ENCODE assay signal across 1 cellular context in the genomic region with DNA sequence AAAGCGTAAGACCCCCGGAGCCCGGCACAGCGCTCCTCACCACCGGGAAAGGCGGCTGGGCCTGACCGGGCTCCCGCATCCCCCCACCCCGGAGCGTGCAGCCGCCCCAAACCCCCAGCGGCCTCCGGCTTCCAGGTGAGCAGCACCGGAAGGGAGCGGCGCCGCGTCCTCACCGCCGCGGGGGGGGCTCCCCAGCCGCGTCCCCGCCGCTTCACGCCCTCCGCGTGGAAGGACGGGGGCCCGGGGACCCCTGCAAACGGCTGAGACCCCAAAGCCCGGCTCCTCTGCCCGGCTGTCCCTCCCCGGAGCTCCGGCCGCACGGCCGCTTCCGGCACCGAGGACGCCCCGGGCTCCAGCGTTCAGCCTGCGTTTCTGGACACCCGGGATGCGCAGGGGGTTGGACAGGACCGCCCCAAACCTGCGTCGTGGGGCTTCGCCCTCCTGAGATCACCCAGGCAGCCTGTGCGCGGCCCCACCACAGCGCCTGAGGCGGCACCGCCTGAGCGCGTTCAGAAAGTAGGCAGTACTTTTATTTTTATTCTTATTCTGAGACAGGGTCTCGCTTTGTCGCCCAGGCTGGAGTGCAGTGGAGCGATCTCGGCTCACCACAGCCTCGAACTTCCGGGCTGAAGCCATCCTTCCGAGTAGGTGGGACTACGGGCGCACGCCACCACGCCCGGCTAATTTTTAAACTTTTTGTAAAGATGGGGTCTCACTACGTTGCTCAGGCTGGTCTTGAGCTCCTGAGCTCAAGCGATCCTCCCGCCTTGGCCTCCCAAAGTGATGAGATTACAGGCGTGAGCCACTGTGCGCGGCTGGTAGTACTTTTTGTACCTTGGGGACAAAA.
A peak's percentile ranks its signal among the peaks of the same experiment; 100 is the strongest.
TF ChIP-seq lines count a peak whose summit lies in the region.

No MANE protein-coding gene starts in this region.

TF ChIP-seq in A549, 52 proteins besides CTCF, POLR2A, EP300 and RAD21 (continued from another document):
- TF ChIP-seq GATA3 (IDR thresholded peaks at IDR 0.05; ENCODE audit: borderline replicate concordance) (no peak), FOSB (CRISPR knock-in tag; IDR thresholded peaks at IDR 0.05) (peak; percentile 43; the same call in 1 of the 2 replicates), BHLHE40 (IDR thresholded peaks at IDR 0.05; ENCODE audit: low read depth, low read length) (no peak), HDAC2 (IDR thresholded peaks at IDR 0.05) (no peak), POLR2AphosphoS2 (conservative IDR thresholded peaks at IDR 0.05; ENCODE audit: low read length) (no peak), NFE2L2 (conservative IDR thresholded peaks at IDR 0.05; ENCODE audit: low read length) (no peak), CHD2 (IDR thresholded peaks at IDR 0.05; ENCODE audit: low read length, partially characterized antibody) (no peak), EHMT2 (IDR thresholded peaks at IDR 0.05; ENCODE audit: low read depth) (no peak), MAX (IDR thresholded peaks at IDR 0.05) (peak; percentile 74), NPAS2 (CRISPR knock-in tag; IDR thresholded peaks at IDR 0.05; ENCODE audit: borderline replicate concordance) (no peak), ZFP36 (IDR thresholded peaks at IDR 0.05; ENCODE audit: borderline replicate concordance, partially characterized antibody) (no peak), BCL3 (IDR thresholded peaks at IDR 0.05) (peak; percentile 84; the same call in 2 of the 3 replicates), CEBPB (IDR thresholded peaks at IDR 0.05) (no peak), RCOR1 (IDR thresholded peaks at IDR 0.05; ENCODE audit: low read depth, low read length) (no peak), JUNB (IDR thresholded peaks at IDR 0.05) (no peak), KDM1A (IDR thresholded peaks at IDR 0.05; ENCODE audit: low read depth) (no peak), ZSCAN20 (CRISPR knock-in tag; IDR thresholded peaks at IDR 0.05) (no peak), NR3C1 (IDR thresholded peaks at IDR 0.05) (no peak), TFCP2L1 (CRISPR knock-in tag; IDR thresholded peaks at IDR 0.05) (no peak), CBX2 (IDR thresholded peaks at IDR 0.05; ENCODE audit: borderline replicate concordance, low read depth) (no peak), HOXB5 (CRISPR knock-in tag; IDR thresholded peaks at IDR 0.05) (no peak), KDM5A (IDR thresholded peaks at IDR 0.05) (no peak), MYC (IDR thresholded peaks at IDR 0.05; ENCODE audit: borderline replicate concordance, low read length) (no peak), CBX8 (IDR thresholded peaks at IDR 0.05) (no peak), RARB (CRISPR knock-in tag; IDR thresholded peaks at IDR 0.05) (no peak), SMC3 (IDR thresholded peaks at IDR 0.05) (0 out of 3 replicates have a peak, but pooled peaks have one; percentile 12), ZC3H11A (IDR thresholded peaks at IDR 0.05) (no peak), SREBF2 (IDR thresholded peaks at IDR 0.05) (no peak), FOXS1 (CRISPR knock-in tag; IDR thresholded peaks at IDR 0.05) (no peak), REST (IDR thresholded peaks at IDR 0.05) (no peak), HEYL (CRISPR knock-in tag; IDR thresholded peaks at IDR 0.05) (no peak), RFX5 (IDR thresholded peaks at IDR 0.05) (no peak), ESRRA (IDR thresholded peaks at IDR 0.05; ENCODE audit: borderline replicate concordance, low read length) (no peak), ZNF302 (CRISPR knock-in tag; IDR thresholded peaks at IDR 0.05) (no peak), TP53 (CRISPR knock-in tag; IDR thresholded peaks at IDR 0.05) (no peak)
- TF ChIP-seq, protein P1, sequence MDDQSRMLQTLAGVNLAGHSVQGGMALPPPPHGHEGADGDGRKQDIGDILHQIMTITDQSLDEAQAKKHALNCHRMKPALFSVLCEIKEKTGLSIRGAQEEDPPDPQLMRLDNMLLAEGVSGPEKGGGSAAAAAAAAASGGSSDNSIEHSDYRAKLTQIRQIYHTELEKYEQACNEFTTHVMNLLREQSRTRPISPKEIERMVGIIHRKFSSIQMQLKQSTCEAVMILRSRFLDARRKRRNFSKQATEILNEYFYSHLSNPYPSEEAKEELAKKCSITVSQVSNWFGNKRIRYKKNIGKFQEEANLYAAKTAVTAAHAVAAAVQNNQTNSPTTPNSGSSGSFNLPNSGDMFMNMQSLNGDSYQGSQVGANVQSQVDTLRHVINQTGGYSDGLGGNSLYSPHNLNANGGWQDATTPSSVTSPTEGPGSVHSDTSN (IDR thresholded peaks at IDR 0.05): no peak
- TF ChIP-seq, protein P2, sequence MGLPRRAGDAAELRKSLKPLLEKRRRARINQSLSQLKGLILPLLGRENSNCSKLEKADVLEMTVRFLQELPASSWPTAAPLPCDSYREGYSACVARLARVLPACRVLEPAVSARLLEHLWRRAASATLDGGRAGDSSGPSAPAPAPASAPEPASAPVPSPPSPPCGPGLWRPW (IDR thresholded peaks at IDR 0.05): no peak
- TF ChIP-seq, protein P3, sequence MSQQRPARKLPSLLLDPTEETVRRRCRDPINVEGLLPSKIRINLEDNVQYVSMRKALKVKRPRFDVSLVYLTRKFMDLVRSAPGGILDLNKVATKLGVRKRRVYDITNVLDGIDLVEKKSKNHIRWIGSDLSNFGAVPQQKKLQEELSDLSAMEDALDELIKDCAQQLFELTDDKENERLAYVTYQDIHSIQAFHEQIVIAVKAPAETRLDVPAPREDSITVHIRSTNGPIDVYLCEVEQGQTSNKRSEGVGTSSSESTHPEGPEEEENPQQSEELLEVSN (IDR thresholded peaks at IDR 0.05; ENCODE audit: borderline replicate concordance, low read depth): no peak
- TF ChIP-seq, protein P4, sequence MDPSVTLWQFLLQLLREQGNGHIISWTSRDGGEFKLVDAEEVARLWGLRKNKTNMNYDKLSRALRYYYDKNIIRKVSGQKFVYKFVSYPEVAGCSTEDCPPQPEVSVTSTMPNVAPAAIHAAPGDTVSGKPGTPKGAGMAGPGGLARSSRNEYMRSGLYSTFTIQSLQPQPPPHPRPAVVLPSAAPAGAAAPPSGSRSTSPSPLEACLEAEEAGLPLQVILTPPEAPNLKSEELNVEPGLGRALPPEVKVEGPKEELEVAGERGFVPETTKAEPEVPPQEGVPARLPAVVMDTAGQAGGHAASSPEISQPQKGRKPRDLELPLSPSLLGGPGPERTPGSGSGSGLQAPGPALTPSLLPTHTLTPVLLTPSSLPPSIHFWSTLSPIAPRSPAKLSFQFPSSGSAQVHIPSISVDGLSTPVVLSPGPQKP (IDR thresholded peaks at IDR 0.05; ENCODE audit: low read depth, low read length): no peak
